11 cellular contexts compared by ENCODE assay signal in genomic region chr3:126679831-126680677, GRCh38. TPM values are rescaled to one million over a fixed set of nuclear protein-coding genes. Genes with fewer than 3 reads are reported as not detected.
A peak's percentile ranks its signal among the peaks of the same experiment; 100 is the strongest.
DNase-seq lines count a peak whose midpoint lies in the region; ATAC-seq and TF ChIP-seq lines count a peak whose summit lies in the region.
"Had no signal": no experiment of that assay in that cellular context is flagged by ENCODE, and none has a peak within 500 bp of the region (broad histone marks: within the 10 kb centered on the region; RNA-seq: fewer than 3 reads in every experiment).

No MANE protein-coding gene starts in this region.

- H3K27ac ChIP-seq in A673 (ENCODE audit: low read depth, low read length, poor library complexity, severe bottlenecking) = no peak overlapping the region
- no peak overlapping the region for H3K27ac ChIP-seq in GM23338 (ENCODE audit: low read depth)
- no peak overlapping the region for H3K27ac ChIP-seq in suprapubic skin
- H3K27ac ChIP-seq in gastroesophageal sphincter = no peak overlapping the region
- no peak overlapping the region for H3K27ac ChIP-seq in upper lobe of right lung

- H3K27me3 ChIP-seq in A673 (replicated peaks; ENCODE audit: insufficient read depth, low read depth, low read length, poor library complexity) (no peaks in the 10 kb centered on the region), GM23338 (ENCODE audit: insufficient read depth) (peaks cover 22% of the 10 kb centered on the region), suprapubic skin (peaks cover 20% of the 10 kb centered on the region), gastroesophageal sphincter (peaks cover 32% of the 10 kb centered on the region), upper lobe of right lung (peaks cover 6% of the 10 kb centered on the region)

- H3K9me3 ChIP-seq in A673 (ENCODE audit: low read depth, low read length, poor library complexity, severe bottlenecking) (no peaks in the 10 kb centered on the region), suprapubic skin (no peaks in the 10 kb centered on the region), gastroesophageal sphincter (no peaks in the 10 kb centered on the region), upper lobe of right lung (no peaks in the 10 kb centered on the region)

- no peak overlapping the region for H3K27ac Mint-ChIP-seq in GM23338
- no peak overlapping the region for H3K27ac Mint-ChIP-seq in WTC11
- H3K27ac Mint-ChIP-seq: activated naive CD4-positive, alpha-beta T cell treated with anti-CD3 and anti-CD28 coated beads, Interleukin-2, amount 10 ng/mL, durations not matched to agents 7 days and 5 days; activated T-cell treated with anti-CD3 and anti-CD28 coated beads, Interleukin-2, amount 50 U/mL, for 72 hours had no signal

- intact Hi-C loops in A673 (cut with micrococcal nuclease; ENCODE audit: unreplicated experiment) (loop anchor here (1.0 to 10.0 kb wide), 3 partner anchors 305 to 865 kb away; partner anchors contain the start of gene PLXNA1), upper lobe of right lung (cut with DNase I) (loop anchor here (5.0 kb wide), 1 partner anchor 867 kb away; no protein-coding TSS in a partner anchor)

- peak; percentile 48 for DNase-seq in A673 (ENCODE audit: low spot score)
- DNase-seq in GM23338 (ENCODE audit: low spot score) = peak; percentile 23
- no peak for DNase-seq in WTC11 (ENCODE audit: low spot score)
- peak; percentile 25 for DNase-seq in islet precursor cell
- no peak for DNase-seq in suprapubic skin (ENCODE audit: low spot score in 2 of 2)
- DNase-seq in NCI-H748 treated with DMSO at 0.1 percent for 48 hours (lab: John Stamatoyannopoulos, UW) = no peak
- no peak for DNase-seq in upper lobe of right lung

- no peaks in the 10 kb centered on the region for H3K36me3 ChIP-seq in A673 (ENCODE audit: insufficient read depth, low read length, poor library complexity, severe bottlenecking)
- no peaks in the 10 kb centered on the region for H3K36me3 ChIP-seq in GM23338 (ENCODE audit: insufficient read depth)
- no peaks in the 10 kb centered on the region for H3K36me3 ChIP-seq in suprapubic skin
- H3K36me3 ChIP-seq in gastroesophageal sphincter = no peaks in the 10 kb centered on the region
- no peaks in the 10 kb centered on the region for H3K36me3 ChIP-seq in upper lobe of right lung

- TF ChIP-seq EP300 in suprapubic skin (IDR thresholded peaks at IDR 0.05) (no peak), gastroesophageal sphincter (IDR thresholded peaks at IDR 0.05) (no peak)

- H3F3A ChIP-seq in GM23338 (replicated peaks; ENCODE audit: low read depth) = no peaks in the 10 kb centered on the region

- peaks cover 20% of the 10 kb centered on the region for H3K4me1 ChIP-seq in A673 (ENCODE audit: insufficient read depth, low read length, poor library complexity, severe bottlenecking)
- peaks cover 11% of the 10 kb centered on the region for H3K4me1 ChIP-seq in GM23338 (ENCODE audit: insufficient read depth)
- peaks cover 23% of the 10 kb centered on the region for H3K4me1 ChIP-seq in suprapubic skin
- H3K4me1 ChIP-seq in gastroesophageal sphincter = peaks cover 0 to 8% (median 0%) of the 10 kb centered on the region in 3 donors
- H3K4me1 ChIP-seq in upper lobe of right lung = peaks cover 4% of the 10 kb centered on the region

- peak overlapping the region; percentile 98 for H2AFZ ChIP-seq in GM23338

- H3K9me2 ChIP-seq in GM23338 (ENCODE audit: insufficient read depth) = no peaks in the 10 kb centered on the region

- TF ChIP-seq CTCF in A673 (conservative IDR thresholded peaks at IDR 0.05; ENCODE audit: low read depth, low read length) (no peak), GM23338 (conservative IDR thresholded peaks at IDR 0.05; ENCODE audit: low read depth in 2 of 2) (no peak), WTC11 (IDR thresholded peaks at IDR 0.05) (no peak), suprapubic skin (IDR thresholded peaks at IDR 0.05) (no peak), gastroesophageal sphincter (IDR thresholded peaks at IDR 0.05) (no peak), upper lobe of right lung (IDR thresholded peaks at IDR 0.05) (no peak)

- ATAC-seq in GM23338 (peak; percentile 10), WTC11 (peak; percentile 10), gastroesophageal sphincter (no peak), upper lobe of right lung (no peak)

- no peaks in the 10 kb centered on the region for H3K36me3 Mint-ChIP-seq in GM23338 (ENCODE audit: low read depth)
- no peaks in the 10 kb centered on the region for H3K36me3 Mint-ChIP-seq in WTC11
- H3K36me3 Mint-ChIP-seq: activated naive CD4-positive, alpha-beta T cell treated with anti-CD3 and anti-CD28 coated beads, Interleukin-2, amount 10 ng/mL, durations not matched to agents 7 days and 5 days; CD14-positive monocyte had no signal

- H3K27me3 Mint-ChIP-seq in GM23338 (ENCODE audit: insufficient read depth, low read depth, poor library complexity) (peaks cover 22% of the 10 kb centered on the region), WTC11 (ENCODE audit: low read depth) (peaks cover 31% of the 10 kb centered on the region)

- whole genome bisulfite sequencing in suprapubic skin = 67% methylated on average over 11 of the region's 11 CpGs
- 72 to 74% methylated on average over 6 to 11 of the region's 11 CpGs for WGBS in gastroesophageal sphincter (ENCODE audit: low coverage in 1 of 2), 2 donors

- no peaks in the 10 kb centered on the region for H4K20me1 ChIP-seq in GM23338 (replicated peaks; ENCODE audit: insufficient read depth)

- peaks cover 28% of the 10 kb centered on the region for H3K4me1 Mint-ChIP-seq in GM23338
- H3K4me1 Mint-ChIP-seq in WTC11 = peaks cover 23% of the 10 kb centered on the region

- H3K9me3 Mint-ChIP-seq in GM23338 = no peaks in the 10 kb centered on the region
- H3K9me3 Mint-ChIP-seq in WTC11 = peaks cover under 1% of the 10 kb centered on the region
- H3K9me3 Mint-ChIP-seq: activated naive CD4-positive, alpha-beta T cell treated with anti-CD3 and anti-CD28 coated beads, Interleukin-2, amount 10 ng/mL, durations not matched to agents 7 days and 5 days; activated T-cell treated with anti-CD3 and anti-CD28 coated beads, Interleukin-2, amount 50 U/mL, for 72 hours had no signal

- TF ChIP-seq POLR2A in suprapubic skin (IDR thresholded peaks at IDR 0.05) (no peak), gastroesophageal sphincter (IDR thresholded peaks at IDR 0.05) (no peak)

- POLR2A ChIA-PET in A673 (lab: Charles Lee; ENCODE audit: low non-redundant PET) (interaction anchor here (0.5 kb wide), 1 partner anchor 67 kb away, joined by 4 read pairs; no protein-coding TSS in a partner anchor), WTC11 (lab: Charles Lee) (interaction anchor here (0.7 kb wide), 1 partner anchor 20 kb away, joined by 3 read pairs; no protein-coding TSS in a partner anchor)

- H3K4me3 ChIP-seq in A673 (ENCODE audit: low read depth, low read length, poor library complexity, severe bottlenecking) (no peak overlapping the region), GM23338 (no peak overlapping the region), suprapubic skin (no peak overlapping the region), gastroesophageal sphincter (no peak overlapping the region), upper lobe of right lung (no peak overlapping the region)

- no TSS peak for BruUV-seq in A673 (replicated peaks; lab: Mats Ljungman, UMichigan)

- H3K4me3 Mint-ChIP-seq in GM23338 (peak overlapping the region; percentile 16; the same call in 1 of the 3 replicates), WTC11 (no peak overlapping the region)
- H3K4me3 Mint-ChIP-seq: activated naive CD4-positive, alpha-beta T cell treated with anti-CD3 and anti-CD28 coated beads, Interleukin-2, amount 10 ng/mL, durations not matched to agents 7 days and 5 days had no signal

- CTCF ChIA-PET in A673 (lab: Charles Lee) = interaction anchor here (0.6 to 1.9 kb wide), 2 partner anchors 811 to 868 kb away, joined by 4 read pairs; no protein-coding TSS in a partner anchor
- CTCF ChIA-PET in WTC11 (lab: Charles Lee) = interaction anchor here (0.6 to 3.0 kb wide), 19 partner anchors 9 to 868 kb away, joined by 3 to 18 read pairs (median 4); partner anchors contain the start of genes CHST13 and PLXNA1

- peak overlapping the region; percentile 73 for H3K4me2 ChIP-seq in GM23338

- no peaks in the 10 kb centered on the region for H3K79me2 ChIP-seq in GM23338 (replicated peaks; ENCODE audit: insufficient read depth)

TF ChIP-seq in GM23338, 12 proteins besides CTCF, POLR2A, EP300 and RAD21 (continues in another document):
- no peak for TF ChIP-seq NANOG (IDR thresholded peaks at IDR 0.05; ENCODE audit: borderline replicate concordance)
- TF ChIP-seq STAT1 (IDR thresholded peaks at IDR 0.05; ENCODE audit: unreplicated experiment) = no peak
- no peak for TF ChIP-seq ZNF114 (CRISPR knock-in tag; IDR thresholded peaks at IDR 0.05)
- TF ChIP-seq POLR2AphosphoS5 (IDR thresholded peaks at IDR 0.05; ENCODE audit: low read depth) = no peak

TF ChIP-seq in WTC11, 78 proteins besides CTCF, POLR2A, EP300 and RAD21 (continues in another document):
- TF ChIP-seq USF1 (CRISPR knock-in tag; IDR thresholded peaks at IDR 0.05) = no peak

RNA-seq across cellular contexts. Expression of gene CHCHD6, which starts 24.0 kb away (rescaled TPM):
- total RNA-seq in A673 (2021) (23.3 and 24.8 TPM in 2 replicates), WTC11 (2021) (40.9 to 54.7 TPM (median 50.7 TPM) in 3 replicates), suprapubic skin (10 to 100 TPM; 13.4 to 22.0 (median 16.1) TPM), gastroesophageal sphincter (10 to 100 TPM in 3 of 4 donors, 1 to 10 TPM in 1; 8.5 to 37.2 (median 15.2) TPM), upper lobe of right lung (17.1 TPM)
- 27.1 and 28.8 TPM in 2 replicates for total RNA-seq in GM23338 (2014; rRNA removed; shearing (Covaris generic))
- polyA plus RNA-seq in GM23338 (2016; fragmentation: Nextera tagmentation; extraction: Ambion mirVana) = 42.9 and 43.0 TPM in 2 replicates

RNA-seq across cellular contexts. Expression of gene TXNRD3, which starts 25.1 kb away (rescaled TPM):
- total RNA-seq in A673 (2021) (4.1 and 5.5 TPM in 2 replicates), WTC11 (2021) (6.8 to 7.0 TPM (median 6.9 TPM) in 3 replicates), suprapubic skin (10 to 100 TPM in 2 of 4 donors, 1 to 10 TPM in 2; 7.4 to 14.0 (median 11.3) TPM), gastroesophageal sphincter (10 to 100 TPM; 14.3 to 24.7 (median 18.5) TPM), upper lobe of right lung (10.3 TPM)
- 4.0 and 4.1 TPM in 2 replicates for total RNA-seq in GM23338 (2014; rRNA removed; shearing (Covaris generic))
- 1.8 and 3.0 TPM in 2 replicates for polyA plus RNA-seq in GM23338 (2016; fragmentation: Nextera tagmentation; extraction: Ambion mirVana)

Comparison
In these comparisons a context has a peak if more than half of its experiments do, and no peak if none do; other contexts are left out.
1. DNase-seq: peak in A673 (single experiment), GM23338 (single experiment) and islet precursor cell (single experiment); none in WTC11 (single experiment), suprapubic skin (0 of 2), NCI-H748 treated with DMSO at 0.1 percent for 48 hours (single experiment) and upper lobe of right lung (single experiment).
2. ATAC-seq: peak in GM23338 (single experiment) and WTC11 (single experiment); none in gastroesophageal sphincter (single experiment) and upper lobe of right lung (single experiment).